8 cellular contexts compared by ENCODE assay signal in genomic region chr2:234495076-234495800, GRCh38. TPM values are rescaled to one million over a fixed set of nuclear protein-coding genes. Genes with fewer than 3 reads are reported as not detected.
DNase-seq lines count a peak whose midpoint lies in the region; ATAC-seq and TF ChIP-seq lines count a peak whose summit lies in the region.

No MANE protein-coding gene starts in this region.

- no peak for TF ChIP-seq CTCF in heart right ventricle (IDR thresholded peaks at IDR 0.05)
- TF ChIP-seq CTCF in retinal pigment epithelial cell (conservative IDR thresholded peaks at IDR 0.05; ENCODE audit: low read depth, low read length): no peak

- peak in 1 of 8 donors; percentile 25 for ATAC-seq in heart right ventricle
- ATAC-seq in Right ventricle myocardium inferior: no peak
- no peak for ATAC-seq in GM21447 (IDR thresholded peaks at IDR 0.05; ENCODE audit: unreplicated experiment)
- no peak for ATAC-seq in HG03196 (IDR thresholded peaks at IDR 0.05; ENCODE audit: unreplicated experiment)

- H3K27ac ChIP-seq in heart right ventricle: peak overlapping the region in 4 of 10 donors; percentile 31 to 93 (median 56)

- POLR2A ChIA-PET in activated CD4-positive, alpha-beta memory T cell treated with anti-CD3 and anti-CD28 coated beads for 36 hours (lab: Charles Lee): interaction anchor here (0.6 to 6.5 kb wide), 13 partner anchors 12 to 224 kb away, joined by 3 to 93 read pairs (median 6); no protein-coding TSS in a partner anchor

- peaks cover 51% of the 10 kb centered on the region for H3K4me1 Mint-ChIP-seq in activated CD4-positive, alpha-beta memory T cell treated with anti-CD3 and anti-CD28 coated beads for 36 hours (ENCODE audit: low read depth)

- no peaks in the 10 kb centered on the region for H3K9me3 ChIP-seq in heart right ventricle

- H3K9me3 Mint-ChIP-seq in activated CD4-positive, alpha-beta memory T cell treated with anti-CD3 and anti-CD28 coated beads for 36 hours: no peaks in the 10 kb centered on the region

- intact Hi-C loops in heart right ventricle (cut with DNase I): loop anchor here in 3 of 10 donors (5.0 kb wide), 2 partner anchors 203 to 208 kb away; no protein-coding TSS in a partner anchor
- intact Hi-C loops in Right ventricle myocardium inferior (cut with DNase I): loop anchor here (10.0 kb wide), 1 partner anchor 50 kb away; no protein-coding TSS in a partner anchor
- intact Hi-C loops in activated CD4-positive, alpha-beta memory T cell treated with anti-CD3 and anti-CD28 coated beads for 36 hours (cut with micrococcal nuclease): no loop called here

- H3K36me3 Mint-ChIP-seq in activated CD4-positive, alpha-beta memory T cell treated with anti-CD3 and anti-CD28 coated beads for 36 hours: peaks cover 31% of the 10 kb centered on the region

- H3K4me3 ChIP-seq in heart right ventricle (peak overlapping the region; percentile 30 to 80 (median 64)), retinal pigment epithelial cell (ENCODE audit: low read length) (peak overlapping the region; percentile 97)

- DNase-seq in heart right ventricle (no peak), Right ventricle myocardium inferior (ENCODE audit: missing footprints) (no peak), fibroblast of peridontal ligament (ENCODE audit: extremely low read depth) (peak; percentile 56), retinal pigment epithelial cell (ENCODE audit: low read depth) (no peak)
- DNase-seq in activated CD4-positive, alpha-beta memory T cell treated with anti-CD3 and anti-CD28 coated beads for 36 hours: peak; percentile 37
- DNase-seq in stimulated activated CD4-positive, alpha-beta T cell treated with anti-CD3 and anti-CD28 coated beads, Interleukin-4, amount 100 ng/mL, for 4 hours: no peak

- H3K4me3 Mint-ChIP-seq in activated CD4-positive, alpha-beta memory T cell treated with anti-CD3 and anti-CD28 coated beads for 36 hours: peak overlapping the region; percentile 96

- 9 to 11% methylated on average over 22 of the region's 22 CpGs for WGBS in heart right ventricle, 2 donors

- peaks cover 7 to 46% (median 27%) of the 10 kb centered on the region in 9 donors for H3K4me1 ChIP-seq in heart right ventricle

- CTCF ChIA-PET in activated CD4-positive, alpha-beta memory T cell treated with anti-CD3 and anti-CD28 coated beads for 36 hours (lab: Charles Lee): interaction anchor here (0.7 to 4.4 kb wide), 8 partner anchors 16 to 360 kb away, joined by 4 to 90 read pairs (median 6); no protein-coding TSS in a partner anchor

- no peaks in the 10 kb centered on the region for H3K27me3 Mint-ChIP-seq in activated CD4-positive, alpha-beta memory T cell treated with anti-CD3 and anti-CD28 coated beads for 36 hours

- H3K27me3 ChIP-seq in heart right ventricle: peaks cover 0 to 26% (median 16%) of the 10 kb centered on the region in 7 donors

- peak overlapping the region; percentile 97 for H3K27ac Mint-ChIP-seq in activated CD4-positive, alpha-beta memory T cell treated with anti-CD3 and anti-CD28 coated beads for 36 hours

- no peaks in the 10 kb centered on the region for H3K36me3 ChIP-seq in heart right ventricle

RNA-seq across cellular contexts. Expression of gene ARL4C, which starts 1.6 kb away (rescaled TPM):
- total RNA-seq in heart right ventricle: 10 to 100 TPM in 1 of 10 donors, 1 to 10 TPM in 9; 1.1 to 13.3 (median 3.1) TPM
- 1 to 10 TPM; 1.0 to 1.2 TPM for polyA plus RNA-seq in heart right ventricle
- total RNA-seq in Right ventricle myocardium inferior: 2.5 TPM
- 10 to 100 TPM; 44.4 to 44.7 TPM for total RNA-seq in activated CD4-positive, alpha-beta memory T cell treated with anti-CD3 and anti-CD28 coated beads for 36 hours

Comparison
In these comparisons a context has a peak if more than half of its experiments do, and no peak if none do; other contexts are left out.
1. DNase-seq: peak in activated CD4-positive, alpha-beta memory T cell treated with anti-CD3 and anti-CD28 coated beads for 36 hours (single experiment) and fibroblast of peridontal ligament (single experiment); none in heart right ventricle (0 of 2), Right ventricle myocardium inferior (single experiment), retinal pigment epithelial cell (single experiment) and stimulated activated CD4-positive, alpha-beta T cell treated with anti-CD3 and anti-CD28 coated beads, Interleukin-4, amount 100 ng/mL, for 4 hours (0 of 2).